ENCODE assay signal across 1 cellular context in genomic region chr16:85566502-85567100, GRCh38.
TF ChIP-seq lines count a peak whose summit lies in the region.

No MANE protein-coding gene starts in this region.

TF ChIP-seq in SK-N-SH treated with all-trans-retinoic acid at 6 μM for 48 hours, 23 proteins besides CTCF, POLR2A, EP300 and RAD21 (continued from another document):
- TF ChIP-seq PATZ1 (CRISPR knock-in tag; IDR thresholded peaks at IDR 0.05; ENCODE audit: borderline replicate concordance) (no peak), OSR1 (CRISPR knock-in tag; IDR thresholded peaks at IDR 0.05) (no peak), ESRRG (CRISPR knock-in tag; IDR thresholded peaks at IDR 0.05) (no peak), ZNF70 (CRISPR knock-in tag; IDR thresholded peaks at IDR 0.05) (no peak)
TF ChIP-seq in SK-N-SH treated with all-trans-retinoic acid at 6 μM for 48 hours: peak in this region for 0.
